1 cellular context compared by ENCODE assay signal in genomic region chr1:145720878-145721671, GRCh38.
TF ChIP-seq lines count a peak whose summit lies in the region.

No MANE protein-coding gene starts in this region.

TF ChIP-seq in HepG2, 621 proteins besides CTCF, POLR2A, EP300 and RAD21 (continued from another document and continues in another):
- TF ChIP-seq, protein P1, sequence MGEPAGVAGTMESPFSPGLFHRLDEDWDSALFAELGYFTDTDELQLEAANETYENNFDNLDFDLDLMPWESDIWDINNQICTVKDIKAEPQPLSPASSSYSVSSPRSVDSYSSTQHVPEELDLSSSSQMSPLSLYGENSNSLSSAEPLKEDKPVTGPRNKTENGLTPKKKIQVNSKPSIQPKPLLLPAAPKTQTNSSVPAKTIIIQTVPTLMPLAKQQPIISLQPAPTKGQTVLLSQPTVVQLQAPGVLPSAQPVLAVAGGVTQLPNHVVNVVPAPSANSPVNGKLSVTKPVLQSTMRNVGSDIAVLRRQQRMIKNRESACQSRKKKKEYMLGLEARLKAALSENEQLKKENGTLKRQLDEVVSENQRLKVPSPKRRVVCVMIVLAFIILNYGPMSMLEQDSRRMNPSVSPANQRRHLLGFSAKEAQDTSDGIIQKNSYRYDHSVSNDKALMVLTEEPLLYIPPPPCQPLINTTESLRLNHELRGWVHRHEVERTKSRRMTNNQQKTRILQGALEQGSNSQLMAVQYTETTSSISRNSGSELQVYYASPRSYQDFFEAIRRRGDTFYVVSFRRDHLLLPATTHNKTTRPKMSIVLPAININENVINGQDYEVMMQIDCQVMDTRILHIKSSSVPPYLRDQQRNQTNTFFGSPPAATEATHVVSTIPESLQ (CRISPR knock-in tag; conservative IDR thresholded peaks at IDR 0.05), result no peak
- TF ChIP-seq ZNF383 (CRISPR knock-in tag; IDR thresholded peaks at IDR 0.05; ENCODE audit: borderline replicate concordance) (no peak), SALL1 (CRISPR knock-in tag; IDR thresholded peaks at IDR 0.05) (peak; percentile 74), ZNF451 (CRISPR knock-in tag; IDR thresholded peaks at IDR 0.05) (no peak; the same call in 1 of the 2 replicates), ZBTB42 (CRISPR knock-in tag; IDR thresholded peaks at IDR 0.05) (0 out of 2 replicates have a peak, but pooled peaks have one; percentile 56), JUND (CRISPR knock-in tag; IDR thresholded peaks at IDR 0.05) (no peak), ZNF782 (CRISPR knock-in tag; IDR thresholded peaks at IDR 0.05; ENCODE audit: borderline replicate concordance) (0 out of 2 replicates have a peak, but pooled peaks have one; percentile 69), FOSL1 (CRISPR knock-in tag; IDR thresholded peaks at IDR 0.05; ENCODE audit: borderline replicate concordance) (no peak), PLSCR1 (CRISPR knock-in tag; IDR thresholded peaks at IDR 0.05; ENCODE audit: borderline replicate concordance) (no peak), ZNF775 (CRISPR knock-in tag; IDR thresholded peaks at IDR 0.05; ENCODE audit: borderline replicate concordance) (no peak), ZNF264 (CRISPR knock-in tag; IDR thresholded peaks at IDR 0.05) (no peak), SMYD3 (CRISPR knock-in tag; IDR thresholded peaks at IDR 0.05) (no peak), CREB1 (IDR thresholded peaks at IDR 0.05) (no peak), CREB1 (CRISPR knock-in tag; IDR thresholded peaks at IDR 0.05) (no peak), PRMT3 (CRISPR knock-in tag; IDR thresholded peaks at IDR 0.05; ENCODE audit: borderline replicate concordance, low read depth) (no peak), ZNF530 (CRISPR knock-in tag; IDR thresholded peaks at IDR 0.05; ENCODE audit: low read depth) (no peak), ZNF629 (CRISPR knock-in tag; conservative IDR thresholded peaks at IDR 0.05) (0 out of 2 replicates have a peak, but pooled peaks have one; percentile 19), AGO2 (optimal IDR thresholded peaks at IDR 0.05; ENCODE audit: low read depth, low read length) (peak; percentile 44), ZBED4 (CRISPR knock-in tag; IDR thresholded peaks at IDR 0.05; ENCODE audit: borderline replicate concordance) (no peak), RFX3 (CRISPR knock-in tag; IDR thresholded peaks at IDR 0.05) (no peak), TRIM24 (CRISPR knock-in tag; IDR thresholded peaks at IDR 0.05) (no peak), KDM3A (CRISPR knock-in tag; IDR thresholded peaks at IDR 0.05; ENCODE audit: low read depth) (peak; percentile 69; the same call in 1 of the 2 replicates), MYPOP (CRISPR knock-in tag; IDR thresholded peaks at IDR 0.05) (no peak), ZNF646 (CRISPR knock-in tag; IDR thresholded peaks at IDR 0.05) (no peak), ATM (IDR thresholded peaks at IDR 0.05; ENCODE audit: borderline replicate concordance) (no peak)
- TF ChIP-seq, protein P2, sequence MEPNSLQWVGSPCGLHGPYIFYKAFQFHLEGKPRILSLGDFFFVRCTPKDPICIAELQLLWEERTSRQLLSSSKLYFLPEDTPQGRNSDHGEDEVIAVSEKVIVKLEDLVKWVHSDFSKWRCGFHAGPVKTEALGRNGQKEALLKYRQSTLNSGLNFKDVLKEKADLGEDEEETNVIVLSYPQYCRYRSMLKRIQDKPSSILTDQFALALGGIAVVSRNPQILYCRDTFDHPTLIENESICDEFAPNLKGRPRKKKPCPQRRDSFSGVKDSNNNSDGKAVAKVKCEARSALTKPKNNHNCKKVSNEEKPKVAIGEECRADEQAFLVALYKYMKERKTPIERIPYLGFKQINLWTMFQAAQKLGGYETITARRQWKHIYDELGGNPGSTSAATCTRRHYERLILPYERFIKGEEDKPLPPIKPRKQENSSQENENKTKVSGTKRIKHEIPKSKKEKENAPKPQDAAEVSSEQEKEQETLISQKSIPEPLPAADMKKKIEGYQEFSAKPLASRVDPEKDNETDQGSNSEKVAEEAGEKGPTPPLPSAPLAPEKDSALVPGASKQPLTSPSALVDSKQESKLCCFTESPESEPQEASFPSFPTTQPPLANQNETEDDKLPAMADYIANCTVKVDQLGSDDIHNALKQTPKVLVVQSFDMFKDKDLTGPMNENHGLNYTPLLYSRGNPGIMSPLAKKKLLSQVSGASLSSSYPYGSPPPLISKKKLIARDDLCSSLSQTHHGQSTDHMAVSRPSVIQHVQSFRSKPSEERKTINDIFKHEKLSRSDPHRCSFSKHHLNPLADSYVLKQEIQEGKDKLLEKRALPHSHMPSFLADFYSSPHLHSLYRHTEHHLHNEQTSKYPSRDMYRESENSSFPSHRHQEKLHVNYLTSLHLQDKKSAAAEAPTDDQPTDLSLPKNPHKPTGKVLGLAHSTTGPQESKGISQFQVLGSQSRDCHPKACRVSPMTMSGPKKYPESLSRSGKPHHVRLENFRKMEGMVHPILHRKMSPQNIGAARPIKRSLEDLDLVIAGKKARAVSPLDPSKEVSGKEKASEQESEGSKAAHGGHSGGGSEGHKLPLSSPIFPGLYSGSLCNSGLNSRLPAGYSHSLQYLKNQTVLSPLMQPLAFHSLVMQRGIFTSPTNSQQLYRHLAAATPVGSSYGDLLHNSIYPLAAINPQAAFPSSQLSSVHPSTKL (CRISPR knock-in tag; IDR thresholded peaks at IDR 0.05), result peak; percentile 55; the same call in 1 of the 2 replicates
- TF ChIP-seq, protein P3, sequence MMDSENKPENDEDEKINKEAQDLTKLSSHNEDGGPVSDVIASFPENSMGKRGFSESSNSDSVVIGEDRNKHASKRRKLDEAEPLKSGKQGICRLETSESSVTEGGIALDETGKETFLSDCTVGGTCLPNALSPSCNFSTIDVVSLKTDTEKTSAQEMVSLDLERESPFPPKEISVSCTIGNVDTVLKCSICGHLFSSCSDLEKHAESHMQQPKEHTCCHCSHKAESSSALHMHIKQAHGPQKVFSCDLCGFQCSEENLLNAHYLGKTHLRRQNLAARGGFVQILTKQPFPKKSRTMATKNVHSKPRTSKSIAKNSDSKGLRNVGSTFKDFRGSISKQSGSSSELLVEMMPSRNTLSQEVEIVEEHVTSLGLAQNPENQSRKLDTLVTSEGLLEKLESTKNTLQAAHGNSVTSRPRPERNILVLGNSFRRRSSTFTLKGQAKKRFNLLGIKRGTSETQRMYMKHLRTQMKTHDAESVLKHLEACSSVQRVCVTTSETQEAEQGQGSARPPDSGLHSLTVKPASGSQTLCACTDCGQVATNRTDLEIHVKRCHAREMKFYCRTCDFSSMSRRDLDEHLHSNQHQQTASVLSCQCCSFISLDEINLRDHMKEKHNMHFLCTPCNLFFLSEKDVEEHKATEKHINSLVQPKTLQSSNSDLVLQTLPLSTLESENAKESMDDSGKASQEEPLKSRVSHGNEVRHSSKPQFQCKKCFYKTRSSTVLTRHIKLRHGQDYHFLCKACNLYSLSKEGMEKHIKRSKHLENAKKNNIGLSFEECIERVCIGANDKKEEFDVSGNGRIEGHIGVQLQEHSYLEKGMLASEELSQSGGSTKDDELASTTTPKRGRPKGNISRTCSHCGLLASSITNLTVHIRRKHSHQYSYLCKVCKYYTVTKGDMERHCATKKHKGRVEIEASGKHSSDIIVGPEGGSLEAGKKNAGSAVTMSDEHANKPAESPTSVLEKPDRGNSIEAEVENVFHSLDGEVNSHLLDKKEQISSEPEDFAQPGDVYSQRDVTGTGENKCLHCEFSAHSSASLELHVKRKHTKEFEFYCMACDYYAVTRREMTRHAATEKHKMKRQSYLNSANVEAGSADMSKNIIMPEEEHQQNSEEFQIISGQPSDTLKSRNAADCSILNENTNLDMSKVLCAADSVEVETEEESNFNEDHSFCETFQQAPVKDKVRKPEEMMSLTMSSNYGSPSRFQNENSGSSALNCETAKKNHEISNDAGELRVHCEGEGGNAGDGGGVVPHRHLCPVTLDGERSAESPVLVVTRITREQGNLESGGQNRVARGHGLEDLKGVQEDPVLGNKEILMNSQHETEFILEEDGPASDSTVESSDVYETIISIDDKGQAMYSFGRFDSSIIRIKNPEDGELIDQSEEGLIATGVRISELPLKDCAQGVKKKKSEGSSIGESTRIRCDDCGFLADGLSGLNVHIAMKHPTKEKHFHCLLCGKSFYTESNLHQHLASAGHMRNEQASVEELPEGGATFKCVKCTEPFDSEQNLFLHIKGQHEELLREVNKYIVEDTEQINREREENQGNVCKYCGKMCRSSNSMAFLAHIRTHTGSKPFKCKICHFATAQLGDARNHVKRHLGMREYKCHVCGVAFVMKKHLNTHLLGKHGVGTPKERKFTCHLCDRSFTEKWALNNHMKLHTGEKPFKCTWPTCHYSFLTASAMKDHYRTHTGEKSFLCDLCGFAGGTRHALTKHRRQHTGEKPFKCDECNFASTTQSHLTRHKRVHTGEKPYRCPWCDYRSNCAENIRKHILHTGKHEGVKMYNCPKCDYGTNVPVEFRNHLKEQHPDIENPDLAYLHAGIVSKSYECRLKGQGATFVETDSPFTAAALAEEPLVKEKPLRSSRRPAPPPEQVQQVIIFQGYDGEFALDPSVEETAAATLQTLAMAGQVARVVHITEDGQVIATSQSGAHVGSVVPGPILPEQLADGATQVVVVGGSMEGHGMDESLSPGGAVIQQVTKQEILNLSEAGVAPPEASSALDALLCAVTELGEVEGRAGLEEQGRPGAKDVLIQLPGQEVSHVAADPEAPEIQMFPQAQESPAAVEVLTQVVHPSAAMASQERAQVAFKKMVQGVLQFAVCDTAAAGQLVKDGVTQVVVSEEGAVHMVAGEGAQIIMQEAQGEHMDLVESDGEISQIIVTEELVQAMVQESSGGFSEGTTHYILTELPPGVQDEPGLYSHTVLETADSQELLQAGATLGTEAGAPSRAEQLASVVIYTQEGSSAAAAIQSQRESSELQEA (CRISPR knock-in tag; IDR thresholded peaks at IDR 0.05; ENCODE audit: not compliant biosample characterization), result peak; percentile 33
